ENCODE assay signal across 4 cellular contexts in the genomic region with DNA sequence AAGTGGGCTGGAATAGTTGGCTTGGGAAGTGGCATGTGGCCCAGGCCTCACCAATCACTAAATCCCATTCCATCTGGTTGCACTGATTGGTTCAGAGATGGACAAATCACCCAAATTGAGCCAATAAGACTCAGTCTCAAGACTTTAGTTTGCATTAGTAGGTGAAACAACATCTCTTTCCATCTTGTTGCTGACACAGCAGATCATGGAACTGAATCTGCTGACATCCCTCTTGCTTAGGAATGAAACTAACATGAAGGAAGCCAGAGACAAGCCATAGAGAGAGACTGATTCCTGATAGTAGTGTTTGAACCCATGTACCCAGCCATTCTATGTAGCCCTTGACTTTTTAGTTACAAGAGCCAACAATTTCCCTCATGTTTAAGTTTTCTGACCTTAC.
A peak's percentile ranks its signal among the peaks of the same experiment; 100 is the strongest.
TF ChIP-seq lines count a peak whose summit lies in the region.

No MANE protein-coding gene starts in this region.

TF ChIP-seq in HepG2, 621 proteins besides CTCF, POLR2A, EP300 and RAD21:
- TF ChIP-seq ZNF253 (CRISPR knock-in tag; IDR thresholded peaks at IDR 0.05; ENCODE audit: borderline replicate concordance) (no peak), ZNF333 (CRISPR knock-in tag; IDR thresholded peaks at IDR 0.05; ENCODE audit: borderline replicate concordance) (no peak), MAFK (conservative IDR thresholded peaks at IDR 0.05 in 1 of 2, IDR thresholded peaks at IDR 0.05 in 1 of 2; ENCODE audit: low read length in 2 of 2) (peak; percentile 83 to 93), ZNF563 (CRISPR knock-in tag; IDR thresholded peaks at IDR 0.05) (no peak), HOXD1 (CRISPR knock-in tag; IDR thresholded peaks at IDR 0.05) (no peak), MAFF (IDR thresholded peaks at IDR 0.05; ENCODE audit: low read depth, low read length) (peak; percentile 87), ZNF737 (CRISPR knock-in tag; IDR thresholded peaks at IDR 0.05; ENCODE audit: borderline replicate concordance) (no peak)
- TF ChIP-seq, protein P1, sequence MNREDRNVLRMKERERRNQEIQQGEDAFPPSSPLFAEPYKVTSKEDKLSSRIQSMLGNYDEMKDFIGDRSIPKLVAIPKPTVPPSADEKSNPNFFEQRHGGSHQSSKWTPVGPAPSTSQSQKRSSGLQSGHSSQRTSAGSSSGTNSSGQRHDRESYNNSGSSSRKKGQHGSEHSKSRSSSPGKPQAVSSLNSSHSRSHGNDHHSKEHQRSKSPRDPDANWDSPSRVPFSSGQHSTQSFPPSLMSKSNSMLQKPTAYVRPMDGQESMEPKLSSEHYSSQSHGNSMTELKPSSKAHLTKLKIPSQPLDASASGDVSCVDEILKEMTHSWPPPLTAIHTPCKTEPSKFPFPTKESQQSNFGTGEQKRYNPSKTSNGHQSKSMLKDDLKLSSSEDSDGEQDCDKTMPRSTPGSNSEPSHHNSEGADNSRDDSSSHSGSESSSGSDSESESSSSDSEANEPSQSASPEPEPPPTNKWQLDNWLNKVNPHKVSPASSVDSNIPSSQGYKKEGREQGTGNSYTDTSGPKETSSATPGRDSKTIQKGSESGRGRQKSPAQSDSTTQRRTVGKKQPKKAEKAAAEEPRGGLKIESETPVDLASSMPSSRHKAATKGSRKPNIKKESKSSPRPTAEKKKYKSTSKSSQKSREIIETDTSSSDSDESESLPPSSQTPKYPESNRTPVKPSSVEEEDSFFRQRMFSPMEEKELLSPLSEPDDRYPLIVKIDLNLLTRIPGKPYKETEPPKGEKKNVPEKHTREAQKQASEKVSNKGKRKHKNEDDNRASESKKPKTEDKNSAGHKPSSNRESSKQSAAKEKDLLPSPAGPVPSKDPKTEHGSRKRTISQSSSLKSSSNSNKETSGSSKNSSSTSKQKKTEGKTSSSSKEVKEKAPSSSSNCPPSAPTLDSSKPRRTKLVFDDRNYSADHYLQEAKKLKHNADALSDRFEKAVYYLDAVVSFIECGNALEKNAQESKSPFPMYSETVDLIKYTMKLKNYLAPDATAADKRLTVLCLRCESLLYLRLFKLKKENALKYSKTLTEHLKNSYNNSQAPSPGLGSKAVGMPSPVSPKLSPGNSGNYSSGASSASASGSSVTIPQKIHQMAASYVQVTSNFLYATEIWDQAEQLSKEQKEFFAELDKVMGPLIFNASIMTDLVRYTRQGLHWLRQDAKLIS (CRISPR knock-in tag; IDR thresholded peaks at IDR 0.05): no peak
TF ChIP-seq in HepG2: peak in this region for 2.

TF ChIP-seq in A549, 52 proteins besides CTCF, POLR2A, EP300 and RAD21:
- no peak for TF ChIP-seq RARB (CRISPR knock-in tag; IDR thresholded peaks at IDR 0.05)
- TF ChIP-seq RFX5 (IDR thresholded peaks at IDR 0.05): no peak
- no peak for TF ChIP-seq NR3C1 (IDR thresholded peaks at IDR 0.05)
- peak; percentile 82 for TF ChIP-seq MAFK (IDR thresholded peaks at IDR 0.05; ENCODE audit: partially characterized antibody)
TF ChIP-seq in A549: peak in this region for 1.

TF ChIP-seq in IMR-90, 13 proteins besides CTCF, POLR2A, EP300 and RAD21:
- TF ChIP-seq MXI1 (IDR thresholded peaks at IDR 0.05; ENCODE audit: borderline replicate concordance, low read depth, low read length) (no peak), MAFK (IDR thresholded peaks at IDR 0.05; ENCODE audit: low read depth, low read length) (peak; percentile 78)

TF ChIP-seq in K562, 482 proteins besides CTCF, POLR2A, EP300 and RAD21:
- no peak for TF ChIP-seq MXI1 (IDR thresholded peaks at IDR 0.05; ENCODE audit: low read depth, low read length)
- TF ChIP-seq MAFG (tag; conservative IDR thresholded peaks at IDR 0.05): peak; percentile 67
- TF ChIP-seq EZH2 (IDR thresholded peaks at IDR 0.05; ENCODE audit: borderline replicate concordance, low read depth, low read length): no peak
- no peak for TF ChIP-seq PHF21A (IDR thresholded peaks at IDR 0.05; ENCODE audit: borderline replicate concordance, low read depth)
- TF ChIP-seq MAFK (IDR thresholded peaks at IDR 0.05; ENCODE audit: low read length): peak; percentile 59; the same call in 1 of the 2 replicates
- no peak for TF ChIP-seq KLF16 (IDR thresholded peaks at IDR 0.05)
- TF ChIP-seq POLR2H (tag; IDR thresholded peaks at IDR 0.05; ENCODE audit: low read depth): no peak
- peak; percentile 56; the same call in 1 of the 2 replicates for TF ChIP-seq C11orf30 (IDR thresholded peaks at IDR 0.05; ENCODE audit: low read depth)
- TF ChIP-seq SIX5 (IDR thresholded peaks at IDR 0.05; ENCODE audit: borderline replicate concordance in 1 of 2, insufficient read depth in 1 of 2, low read depth in 1 of 2, low read length in 2 of 2): no peak
- TF ChIP-seq ZNF316 (IDR thresholded peaks at IDR 0.05): peak; percentile 73
- peak; percentile 12; the same call in 1 of the 2 replicates for TF ChIP-seq MAFF (IDR thresholded peaks at IDR 0.05; ENCODE audit: low read length)
- TF ChIP-seq, protein P2, sequence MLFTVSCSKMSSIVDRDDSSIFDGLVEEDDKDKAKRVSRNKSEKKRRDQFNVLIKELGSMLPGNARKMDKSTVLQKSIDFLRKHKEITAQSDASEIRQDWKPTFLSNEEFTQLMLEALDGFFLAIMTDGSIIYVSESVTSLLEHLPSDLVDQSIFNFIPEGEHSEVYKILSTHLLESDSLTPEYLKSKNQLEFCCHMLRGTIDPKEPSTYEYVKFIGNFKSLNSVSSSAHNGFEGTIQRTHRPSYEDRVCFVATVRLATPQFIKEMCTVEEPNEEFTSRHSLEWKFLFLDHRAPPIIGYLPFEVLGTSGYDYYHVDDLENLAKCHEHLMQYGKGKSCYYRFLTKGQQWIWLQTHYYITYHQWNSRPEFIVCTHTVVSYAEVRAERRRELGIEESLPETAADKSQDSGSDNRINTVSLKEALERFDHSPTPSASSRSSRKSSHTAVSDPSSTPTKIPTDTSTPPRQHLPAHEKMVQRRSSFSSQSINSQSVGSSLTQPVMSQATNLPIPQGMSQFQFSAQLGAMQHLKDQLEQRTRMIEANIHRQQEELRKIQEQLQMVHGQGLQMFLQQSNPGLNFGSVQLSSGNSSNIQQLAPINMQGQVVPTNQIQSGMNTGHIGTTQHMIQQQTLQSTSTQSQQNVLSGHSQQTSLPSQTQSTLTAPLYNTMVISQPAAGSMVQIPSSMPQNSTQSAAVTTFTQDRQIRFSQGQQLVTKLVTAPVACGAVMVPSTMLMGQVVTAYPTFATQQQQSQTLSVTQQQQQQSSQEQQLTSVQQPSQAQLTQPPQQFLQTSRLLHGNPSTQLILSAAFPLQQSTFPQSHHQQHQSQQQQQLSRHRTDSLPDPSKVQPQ (CRISPR knock-in tag; IDR thresholded peaks at IDR 0.05; ENCODE audit: borderline replicate concordance): no peak
TF ChIP-seq in K562: peak in this region for 5.
